Comparison of ENCODE assay signal across 11 cellular contexts in the genomic region with DNA sequence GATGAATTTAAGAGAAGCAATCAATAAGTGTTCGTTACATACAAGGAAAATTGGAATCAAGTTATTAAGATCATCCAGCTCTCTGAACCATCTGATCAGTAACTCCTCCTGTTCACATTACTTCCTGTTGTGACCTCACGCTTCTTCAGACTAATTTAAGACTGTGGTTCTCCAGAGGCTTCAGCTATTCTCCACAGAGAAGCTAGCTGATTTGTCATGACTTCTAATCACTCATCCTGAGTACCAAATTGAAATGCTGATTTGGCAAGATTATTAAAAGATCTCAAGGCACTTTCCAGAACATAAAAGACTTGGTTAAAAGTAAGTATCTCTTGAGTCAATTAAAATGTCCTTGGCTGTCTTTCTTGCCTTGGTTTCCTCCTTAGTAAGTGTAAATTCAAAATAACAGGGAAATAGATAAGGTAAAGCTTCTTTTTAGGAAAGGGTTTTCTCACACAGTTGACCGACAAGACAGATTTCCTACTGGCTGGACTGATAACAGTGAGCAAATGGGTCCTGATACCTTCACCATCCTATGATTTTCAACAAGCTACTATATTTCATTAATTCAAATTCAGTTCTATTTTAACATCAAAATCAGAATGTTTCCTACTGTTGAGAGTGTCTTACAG. TPM values are rescaled to one million over a fixed set of nuclear protein-coding genes. Genes with fewer than 3 reads are reported as not detected.
DNase-seq lines count a peak whose midpoint lies in the region; TF ChIP-seq lines count a peak whose summit lies in the region.
"Had no signal": no experiment of that assay in that cellular context is flagged by ENCODE, and none has a peak within 500 bp of the region (broad histone marks: within the 10 kb centered on the region; RNA-seq: fewer than 3 reads in every experiment).

No MANE protein-coding gene starts in this region.

- peak overlapping the region; percentile 84 for H2BK120ac ChIP-seq in trophoblast cell (ENCODE audit: insufficient read depth, low read length, poor library complexity)

- H3K27me3 Mint-ChIP-seq in chondrocyte (ENCODE audit: low read depth) (no peaks in the 10 kb centered on the region), immature natural killer cell (ENCODE audit: low read depth in 3 of 3) (peaks cover 1 to 2% (median 2%) of the 10 kb centered on the region in 3 donors)

- H3K4ac ChIP-seq in trophoblast cell (ENCODE audit: low read depth, low read length) = peak overlapping the region; percentile 93

- H3K4me1 Mint-ChIP-seq in chondrocyte (ENCODE audit: low read depth) (peaks cover 9% of the 10 kb centered on the region), immature natural killer cell (no peaks in the 10 kb centered on the region)

- H3K27me3 ChIP-seq in adipocyte (replicated peaks; ENCODE audit: control insufficient read depth, insufficient read depth, low read length) (no peaks in the 10 kb centered on the region), trophoblast cell (ENCODE audit: insufficient read depth, low read length) (peaks cover 2% of the 10 kb centered on the region)
- H3K27me3 ChIP-seq: uterus had no signal

- WGBS in trophoblast cell (ENCODE audit: extremely low coverage, insufficient coverage, insufficient read length) = no CpG with 5 or more reads among the region's 3 CpGs

- H3K23ac ChIP-seq in trophoblast cell (ENCODE audit: low read length) = no peak overlapping the region

- H4K8ac ChIP-seq in trophoblast cell (ENCODE audit: low read depth, low read length) = no peak overlapping the region

- H3K36me3 Mint-ChIP-seq in chondrocyte (ENCODE audit: low read depth) (peaks cover 2% of the 10 kb centered on the region), immature natural killer cell (no peaks in the 10 kb centered on the region)

- peak; percentile 26 for DNase-seq in GM03348 (ENCODE audit: low spot score)
- DNase-seq in KG1 (lab: John Stamatoyannopoulos, UW) = peak; percentile 31
- no peak for DNase-seq in adipocyte (ENCODE audit: low read depth)
- DNase-seq in trophoblast cell = peak in 1 of 2 donors; percentile 33
- DNase-seq in NCI-H2107 treated with DMSO at 0.1 percent for 48 hours (lab: John Stamatoyannopoulos, UW; ENCODE audit: unreplicated experiment) = no peak
- no peak for DNase-seq in chondrocyte (ENCODE audit: low spot score)
- DNase-seq in immature natural killer cell = no peak
- DNase-seq: activated naive CD4-positive, alpha-beta T cell treated with anti-CD3 and anti-CD28 coated beads, Interleukin-2, amount 50 U/mL, for 16 hours; NCI-H2171 treated with DMSO at 0.1 percent for 48 hours; uterus had no signal

- H3K4me2 ChIP-seq in trophoblast cell (ENCODE audit: low read length) = no peak overlapping the region

- H4K91ac ChIP-seq in trophoblast cell (ENCODE audit: low read depth, low read length) = no peak overlapping the region

- TF ChIP-seq CTCF in chondrocyte (IDR thresholded peaks at IDR 0.05) = no peak

- H3K4me3 ChIP-seq in adipocyte (ENCODE audit: low read length) (peak overlapping the region; percentile 32), trophoblast cell (ENCODE audit: low read depth, low read length) (no peak overlapping the region)
- H3K4me3 ChIP-seq: uterus had no signal

- H3K36me3 ChIP-seq in adipocyte (ENCODE audit: control insufficient read depth, insufficient read depth, low read length, severe bottlenecking) (peaks cover 8% of the 10 kb centered on the region), trophoblast cell (ENCODE audit: control insufficient read depth in 1 of 2, insufficient read depth in 2 of 2, low read length in 2 of 2) (peaks cover 10 to 11% of the 10 kb centered on the region in 2 experiments)
- H3K36me3 ChIP-seq: uterus had no signal

- no peak overlapping the region for H2AFZ ChIP-seq in trophoblast cell (ENCODE audit: insufficient read depth, low read length, poor library complexity)

- H2BK12ac ChIP-seq in trophoblast cell (ENCODE audit: low read length) = no peak overlapping the region

- H3K27ac Mint-ChIP-seq in chondrocyte (ENCODE audit: unreplicated experiment) (no peak overlapping the region), immature natural killer cell (no peak overlapping the region)
- H3K27ac Mint-ChIP-seq: WTC11 had no signal

- H4K12ac ChIP-seq in trophoblast cell (ENCODE audit: low read depth, low read length) = no peak overlapping the region

- no peak overlapping the region for H3K18ac ChIP-seq in trophoblast cell (ENCODE audit: low read length)

- no peak overlapping the region for H2BK5ac ChIP-seq in trophoblast cell (ENCODE audit: low read depth, low read length, poor library complexity)

- no peak overlapping the region for H3K9ac ChIP-seq in adipocyte (ENCODE audit: low read length)
- no peak overlapping the region for H3K9ac ChIP-seq in trophoblast cell (ENCODE audit: low read length)

- H3K9me3 Mint-ChIP-seq in chondrocyte (ENCODE audit: low read depth) (peaks cover 5% of the 10 kb centered on the region), immature natural killer cell (no peaks in the 10 kb centered on the region)

- peaks cover 23% of the 10 kb centered on the region for H3K79me2 ChIP-seq in trophoblast cell (ENCODE audit: control insufficient read depth, insufficient read depth, low read length, poor library complexity)

- peak overlapping the region; percentile 44 for H3K27ac ChIP-seq in trophoblast cell (ENCODE audit: low read depth, low read length)
- H3K27ac ChIP-seq: uterus had no signal

- no peak overlapping the region for H2AK5ac ChIP-seq in trophoblast cell (ENCODE audit: low read length)

- peaks cover 32% of the 10 kb centered on the region for H3K79me1 ChIP-seq in trophoblast cell (ENCODE audit: low read length)

- peaks cover 31% of the 10 kb centered on the region for H3K4me1 ChIP-seq in adipocyte (ENCODE audit: control insufficient read depth, insufficient read depth, low read length)
- H3K4me1 ChIP-seq in trophoblast cell (ENCODE audit: control insufficient read depth in 1 of 2, insufficient read depth in 2 of 2, low read length in 2 of 2) = peaks cover 6 to 19% of the 10 kb centered on the region in 2 experiments

- H3K4me3 Mint-ChIP-seq in chondrocyte (ENCODE audit: unreplicated experiment) = no peak overlapping the region
- no peak overlapping the region for H3K4me3 Mint-ChIP-seq in immature natural killer cell
- H3K4me3 Mint-ChIP-seq: WTC11 had no signal

- H3K9me3 ChIP-seq in adipocyte (ENCODE audit: control insufficient read depth, low read length) (no peaks in the 10 kb centered on the region), trophoblast cell (ENCODE audit: insufficient read depth, low read depth, low read length) (peaks cover 5% of the 10 kb centered on the region)
- H3K9me3 ChIP-seq: uterus had no signal

- H3K14ac ChIP-seq in trophoblast cell (ENCODE audit: low read length) = peak overlapping the region; percentile 57

RNA-seq across cellular contexts. Expression of a gene that starts 38.5 kb away (rescaled TPM):
- 105 and 110 TPM in 2 replicates for polyA plus RNA-seq in trophoblast cell (2013)
- 10.9 to 12.3 TPM (median 12.2 TPM) in 3 replicates for total RNA-seq in chondrocyte
- 1 to 10 TPM in 2 of 3 donors, not detected in 1; 1.0 TPM for polyA plus RNA-seq in immature natural killer cell

Comparison
In these comparisons a context has a peak if more than half of its experiments do, and no peak if none do; other contexts are left out.
1. DNase-seq: peak in GM03348 (single experiment) and KG1 (single experiment); none in adipocyte (single experiment), NCI-H2107 treated with DMSO at 0.1 percent for 48 hours (single experiment), chondrocyte (single experiment) and immature natural killer cell (0 of 3).